8 cellular contexts compared by ENCODE assay signal in genomic region chr19:57241181-57241580, GRCh38. TPM values are rescaled to one million over a fixed set of nuclear protein-coding genes. Genes with fewer than 3 reads are reported as not detected.
A peak's percentile ranks its signal among the peaks of the same experiment; 100 is the strongest.
DNase-seq lines count a peak whose midpoint lies in the region; ATAC-seq lines count a peak whose summit lies in the region.

No MANE protein-coding gene starts in this region.

- H3K27me3 Mint-ChIP-seq in activated naive CD8-positive, alpha-beta T cell treated with anti-CD3 and anti-CD28 coated beads for 36 hours, result no peaks in the 10 kb centered on the region
- H3K27me3 Mint-ChIP-seq in stimulated activated memory B cell treated with anti-CD40 and anti-IgM and Interleukin-4, amounts not matched to agents 10 μg/mL and 1 μg/mL and 100 μg/mL, for 72 hours, result no peaks in the 10 kb centered on the region

- no peaks in the 10 kb centered on the region for H3K27me3 ChIP-seq in iPS-15b (ENCODE audit: control insufficient read depth, insufficient read depth, low read length)

- H3K4me3 Mint-ChIP-seq in activated naive CD8-positive, alpha-beta T cell treated with anti-CD3 and anti-CD28 coated beads for 36 hours, result peak overlapping the region; percentile 90
- H3K4me3 Mint-ChIP-seq in stimulated activated memory B cell treated with anti-CD40 and anti-IgM and Interleukin-4, amounts not matched to agents 10 μg/mL and 1 μg/mL and 100 μg/mL, for 72 hours, result peak overlapping the region; percentile 83

- no peaks in the 10 kb centered on the region for H3K4me1 ChIP-seq in iPS-15b (ENCODE audit: control insufficient read depth, insufficient read depth, low read length)

- H3K36me3 ChIP-seq in iPS-15b (ENCODE audit: control insufficient read depth, insufficient read depth, low read length), result peaks cover 7% of the 10 kb centered on the region

- H3K36me3 Mint-ChIP-seq in activated naive CD8-positive, alpha-beta T cell treated with anti-CD3 and anti-CD28 coated beads for 36 hours, result peaks cover 21% of the 10 kb centered on the region
- peaks cover 30% of the 10 kb centered on the region for H3K36me3 Mint-ChIP-seq in stimulated activated memory B cell treated with anti-CD40 and anti-IgM and Interleukin-4, amounts not matched to agents 10 μg/mL and 1 μg/mL and 100 μg/mL, for 72 hours

- ATAC-seq in Right ventricle myocardium inferior (no peak), GM21717 (IDR thresholded peaks at IDR 0.05; ENCODE audit: unreplicated experiment) (no peak), GM21390 (IDR thresholded peaks at IDR 0.05; ENCODE audit: unreplicated experiment) (no peak), GM18907 (IDR thresholded peaks at IDR 0.05; ENCODE audit: unreplicated experiment) (no peak)
- ATAC-seq in stimulated activated memory B cell treated with anti-CD40 and anti-IgM and Interleukin-4, amounts not matched to agents 10 μg/mL and 1 μg/mL and 100 μg/mL, for 72 hours, result no peak

- H3K4me1 Mint-ChIP-seq in activated naive CD8-positive, alpha-beta T cell treated with anti-CD3 and anti-CD28 coated beads for 36 hours, result peaks cover 26% of the 10 kb centered on the region
- H3K4me1 Mint-ChIP-seq in stimulated activated memory B cell treated with anti-CD40 and anti-IgM and Interleukin-4, amounts not matched to agents 10 μg/mL and 1 μg/mL and 100 μg/mL, for 72 hours, result peaks cover 48% of the 10 kb centered on the region

- H3K9me3 Mint-ChIP-seq in activated naive CD8-positive, alpha-beta T cell treated with anti-CD3 and anti-CD28 coated beads for 36 hours, result peaks cover 3% of the 10 kb centered on the region
- no peaks in the 10 kb centered on the region for H3K9me3 Mint-ChIP-seq in stimulated activated memory B cell treated with anti-CD40 and anti-IgM and Interleukin-4, amounts not matched to agents 10 μg/mL and 1 μg/mL and 100 μg/mL, for 72 hours

- peak overlapping the region; percentile 98 for H3K4me3 ChIP-seq in iPS-15b (ENCODE audit: low read depth, low read length)

- intact Hi-C loops in cardiac septum (cut with DNase I), result loop anchor here (2.0 kb wide), 1 partner anchor 40 kb away; the partner anchor contains the start of gene ZNF460
- intact Hi-C loops in Right ventricle myocardium inferior (cut with DNase I), result loop anchor here (2.0 kb wide), 1 partner anchor 50 kb away; the partner anchor contains the start of gene ZNF264

- peak; percentile 49 for DNase-seq in cardiac septum (ENCODE audit: low spot score)
- DNase-seq in Right ventricle myocardium inferior (ENCODE audit: missing footprints), result no peak
- DNase-seq in activated naive CD8-positive, alpha-beta T cell treated with anti-CD3 and anti-CD28 coated beads for 36 hours, result no peak

- no peaks in the 10 kb centered on the region for H3K9me3 ChIP-seq in iPS-15b (ENCODE audit: control insufficient read depth, insufficient read depth, low read length)

- H3K27ac Mint-ChIP-seq in activated naive CD8-positive, alpha-beta T cell treated with anti-CD3 and anti-CD28 coated beads for 36 hours, result peak overlapping the region; percentile 93
- H3K27ac Mint-ChIP-seq in stimulated activated memory B cell treated with anti-CD40 and anti-IgM and Interleukin-4, amounts not matched to agents 10 μg/mL and 1 μg/mL and 100 μg/mL, for 72 hours, result peak overlapping the region; percentile 97

- peak overlapping the region; percentile 92 for H3K9ac ChIP-seq in iPS-15b (ENCODE audit: low read depth, low read length)

RNA-seq across cellular contexts. Expression of gene ZNF805, which starts 0.7 kb away (rescaled TPM):
- 12.8 TPM for total RNA-seq in cardiac septum
- total RNA-seq in Right ventricle myocardium inferior, result 9.7 TPM
- total RNA-seq in activated naive CD8-positive, alpha-beta T cell treated with anti-CD3 and anti-CD28 coated beads for 36 hours, result 1 to 10 TPM; 9.7 TPM

RNA-seq across cellular contexts. Expression of gene AURKC, which starts 10.4 kb away (rescaled TPM):
- 2.2 TPM for total RNA-seq in cardiac septum
- 1.2 TPM for total RNA-seq in Right ventricle myocardium inferior
- total RNA-seq in activated naive CD8-positive, alpha-beta T cell treated with anti-CD3 and anti-CD28 coated beads for 36 hours, result 1 to 10 TPM; 1.2 to 1.3 TPM

RNA-seq across cellular contexts. Expression of gene ZNF460, which starts 39.1 kb away (rescaled TPM):
- 45.3 TPM for total RNA-seq in cardiac septum
- 27.3 TPM for total RNA-seq in Right ventricle myocardium inferior
- 10 to 100 TPM; 40.5 to 44.3 TPM for total RNA-seq in activated naive CD8-positive, alpha-beta T cell treated with anti-CD3 and anti-CD28 coated beads for 36 hours

RNA-seq across cellular contexts. Expression of gene ZNF264, which starts 49.9 kb away (rescaled TPM):
- total RNA-seq in cardiac septum (23.0 TPM), Right ventricle myocardium inferior (16.5 TPM)
- 10 to 100 TPM; 20.0 to 21.7 TPM for total RNA-seq in activated naive CD8-positive, alpha-beta T cell treated with anti-CD3 and anti-CD28 coated beads for 36 hours
